ENCODE assay signal across 1 cellular context in genomic region chr2:218216674-218217365, GRCh38.
TF ChIP-seq lines count a peak whose summit lies in the region.

TSS of gene ARPC2 (plus strand) at chr2:218217189. CDS start at chr2:218217471, 282 bp downstream.

TF ChIP-seq in GM12878, 131 proteins besides CTCF, POLR2A, EP300 and RAD21 (continued from another document and continues in another):
- no peak for TF ChIP-seq E2F8 (IDR thresholded peaks at IDR 0.05; ENCODE audit: low read depth, partially characterized antibody)
- TF ChIP-seq TCF3 (IDR thresholded peaks at IDR 0.05; ENCODE audit: borderline replicate concordance, insufficient read depth, low read depth, low read length), result peak; percentile 55; the same call in 1 of the 2 replicates
- TF ChIP-seq RELB (IDR thresholded peaks at IDR 0.05; ENCODE audit: low read depth), result peak; percentile 55
- no peak for TF ChIP-seq FOS (IDR thresholded peaks at IDR 0.05; ENCODE audit: borderline replicate concordance, extremely low read depth, insufficient read length)
- TF ChIP-seq SMARCA5 (IDR thresholded peaks at IDR 0.05), result no peak
- no peak for TF ChIP-seq ZNF217 (IDR thresholded peaks at IDR 0.05)
- TF ChIP-seq RB1 (IDR thresholded peaks at IDR 0.05; ENCODE audit: borderline replicate concordance), result 0 out of 2 replicates have a peak, but pooled peaks have one; percentile 54
- no peak for TF ChIP-seq ATF2 (IDR thresholded peaks at IDR 0.05; ENCODE audit: low read length)
- no peak for TF ChIP-seq KAT2A (conservative IDR thresholded peaks at IDR 0.05; ENCODE audit: control insufficient read depth, low read depth, low read length)
- TF ChIP-seq IKZF1 (conservative IDR thresholded peaks at IDR 0.05), result peak; percentile 95
- TF ChIP-seq BACH1 (IDR thresholded peaks at IDR 0.05; ENCODE audit: borderline replicate concordance), result peak; percentile 89
- peak; percentile 88 for TF ChIP-seq SPI1 (IDR thresholded peaks at IDR 0.05; ENCODE audit: borderline replicate concordance, insufficient read depth, low read depth, low read length)
- peak; percentile 41; the same call in 1 of the 2 replicates for TF ChIP-seq SIN3A (IDR thresholded peaks at IDR 0.05; ENCODE audit: low read depth, low read length)
- TF ChIP-seq ZNF622 (IDR thresholded peaks at IDR 0.05), result no peak
- no peak for TF ChIP-seq RAD51 (IDR thresholded peaks at IDR 0.05)
- TF ChIP-seq TAF1 (IDR thresholded peaks at IDR 0.05; ENCODE audit: borderline replicate concordance, low read depth, low read length), result peak; percentile 85
- no peak; the same call in 1 of the 2 replicates for TF ChIP-seq LARP7 (IDR thresholded peaks at IDR 0.05)
- TF ChIP-seq SREBF1 (IDR thresholded peaks at IDR 0.05; ENCODE audit: low read length), result no peak
- TF ChIP-seq TCF7 (IDR thresholded peaks at IDR 0.05; ENCODE audit: borderline replicate concordance), result no peak
- no peak for TF ChIP-seq SKIL (IDR thresholded peaks at IDR 0.05; ENCODE audit: low read depth, poor library complexity, severe bottlenecking)
- no peak for TF ChIP-seq CUX1 (IDR thresholded peaks at IDR 0.05; ENCODE audit: insufficient replicate concordance, low read depth, low read length)
- TF ChIP-seq KDM1A (IDR thresholded peaks at IDR 0.05; ENCODE audit: borderline replicate concordance), result no peak
- peak; percentile 24 for TF ChIP-seq MEF2B (IDR thresholded peaks at IDR 0.05; ENCODE audit: partially characterized antibody, poor library complexity, severe bottlenecking)
- TF ChIP-seq JUNB (IDR thresholded peaks at IDR 0.05), result no peak
- no peak for TF ChIP-seq CBFB (IDR thresholded peaks at IDR 0.05; ENCODE audit: low read depth)
- TF ChIP-seq ELK1 (IDR thresholded peaks at IDR 0.05; ENCODE audit: low read depth, low read length), result peak; percentile 83
- no peak for TF ChIP-seq ZBTB11 (CRISPR knock-in tag; IDR thresholded peaks at IDR 0.05)
- peak; percentile 71 for TF ChIP-seq SMAD1 (IDR thresholded peaks at IDR 0.05; ENCODE audit: low read depth, partially characterized antibody)
- no peak for TF ChIP-seq ZBTB4 (CRISPR knock-in tag; IDR thresholded peaks at IDR 0.05)
- TF ChIP-seq NRF1 (conservative IDR thresholded peaks at IDR 0.05; ENCODE audit: low read depth, low read length), result peak; percentile 88
- no peak for TF ChIP-seq ZBTB33 (IDR thresholded peaks at IDR 0.05)
- no peak for TF ChIP-seq BCL11A (IDR thresholded peaks at IDR 0.05; ENCODE audit: low read depth, low read length)
